In the genomic region with DNA sequence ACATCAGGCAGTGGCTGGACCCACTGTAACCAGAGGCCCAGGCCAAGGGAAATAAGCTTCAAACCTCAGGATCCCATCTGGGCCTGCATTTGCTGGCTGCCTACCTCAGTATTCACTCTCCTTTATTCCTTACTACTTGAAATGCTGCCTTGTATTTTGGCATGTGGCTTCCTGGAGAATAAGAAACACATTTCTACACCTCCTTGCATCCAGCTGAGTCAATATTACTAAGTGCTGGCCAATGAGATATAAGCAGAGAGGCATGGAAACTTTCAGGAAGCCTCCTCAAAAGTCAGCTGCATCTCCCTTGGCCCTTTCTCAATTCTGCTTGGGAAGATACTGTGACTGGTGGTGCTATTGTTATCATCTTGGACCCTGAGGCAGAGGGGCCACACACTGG, we compare ENCODE assay signal across 21 cellular contexts. TPM values are rescaled to one million over a fixed set of nuclear protein-coding genes. Genes with fewer than 3 reads are reported as not detected.
DNase-seq lines count a peak whose midpoint lies in the region; ATAC-seq and TF ChIP-seq lines count a peak whose summit lies in the region.
"Had no signal": no experiment of that assay in that cellular context is flagged by ENCODE, and none has a peak within 500 bp of the region (broad histone marks: within the 10 kb centered on the region; RNA-seq: fewer than 3 reads in every experiment).

No MANE protein-coding gene starts in this region.

- no peaks in the 10 kb centered on the region for H3K9me3 ChIP-seq in left ventricle myocardium inferior (replicated peaks)
- H3K9me3 ChIP-seq: BE2C had no signal

- peaks cover 22% of the 10 kb centered on the region for H3K4me1 Mint-ChIP-seq in dendritic cell treated with granulocyte-macrophage colony-stimulating factor and Interleukin-4, amounts not matched to agents 40 ng/mL and 50 ng/mL, for 4 days (ENCODE audit: low read depth)
- H3K4me1 Mint-ChIP-seq: GM23338 had no signal

- H3K4me3 ChIP-seq in fibroblast of mammary gland (ENCODE audit: control insufficient read depth, low read depth, low read length): no peak overlapping the region
- H3K4me3 ChIP-seq in foreskin fibroblast (ENCODE audit: low read depth in 1 of 2, low read length in 2 of 2): no peak overlapping the region
- no peak overlapping the region for H3K4me3 ChIP-seq in left ventricle myocardium inferior
- H3K4me3 ChIP-seq: GM12878, GM23338 had no signal

- TF ChIP-seq CTCF in fibroblast of mammary gland (conservative IDR thresholded peaks at IDR 0.05; ENCODE audit: control insufficient read depth, insufficient read depth, low read depth, low read length): no peak
- TF ChIP-seq CTCF in foreskin fibroblast (IDR thresholded peaks at IDR 0.05; ENCODE audit: low read depth, low read length): no peak
- TF ChIP-seq CTCF in left ventricle myocardium inferior (IDR thresholded peaks at IDR 0.05; ENCODE audit: borderline replicate concordance): no peak

- in situ Hi-C loops in G401 (cut with HindIII; ENCODE audit: low sequenced_read_pairs): no loop called here

- no peaks in the 10 kb centered on the region for H3K4me1 ChIP-seq in left ventricle myocardium inferior
- H3K4me1 ChIP-seq: BE2C had no signal

- H3K27ac Mint-ChIP-seq in dendritic cell treated with granulocyte-macrophage colony-stimulating factor and Interleukin-4, amounts not matched to agents 40 ng/mL and 50 ng/mL, for 4 days: peak overlapping the region; percentile 17
- H3K27ac Mint-ChIP-seq: CD4-positive, CD25-positive, alpha-beta regulatory T cell; CD8-positive, alpha-beta memory T cell; GM23338; HFFc6 had no signal

- no peak for ATAC-seq in GM18861 (IDR thresholded peaks at IDR 0.05; ENCODE audit: unreplicated experiment)
- ATAC-seq: GM12878, GM23338, HCT116 had no signal

- intact Hi-C loops in dendritic cell treated with granulocyte-macrophage colony-stimulating factor and Interleukin-4, amounts not matched to agents 40 ng/mL and 50 ng/mL, for 4 days (cut with micrococcal nuclease): no loop called here
- intact Hi-C loops in left ventricle myocardium inferior (cut with micrococcal nuclease): no loop called here

- no peaks in the 10 kb centered on the region for H3K27me3 Mint-ChIP-seq in dendritic cell treated with granulocyte-macrophage colony-stimulating factor and Interleukin-4, amounts not matched to agents 40 ng/mL and 50 ng/mL, for 4 days

- DNase-seq in GM03348 (ENCODE audit: low spot score) (peak; percentile 35), fibroblast of mammary gland (ENCODE audit: low read depth) (peak; percentile 63), foreskin fibroblast (peak; percentile 3 to 51), left ventricle myocardium inferior (no peak), G401 (ENCODE audit: low spot score) (no peak)
- DNase-seq: BE2C; C1 segment of cervical spinal cord; CD4-positive, CD25-positive, alpha-beta regulatory T cell; CD8-positive, alpha-beta memory T cell; COR-L47; DMS 273 treated with DMSO at 0.1 percent for 48 hours; DMS53; GF-D8; H7; HFFc6; KG1 had no signal

- no peaks in the 10 kb centered on the region for H3K36me3 ChIP-seq in left ventricle myocardium inferior
- H3K36me3 ChIP-seq: BE2C had no signal

- no peaks in the 10 kb centered on the region for H3K27me3 ChIP-seq in left ventricle myocardium inferior (ENCODE audit: low read depth)

- H3K36me3 Mint-ChIP-seq in dendritic cell treated with granulocyte-macrophage colony-stimulating factor and Interleukin-4, amounts not matched to agents 40 ng/mL and 50 ng/mL, for 4 days (ENCODE audit: low read depth): peaks cover 7% of the 10 kb centered on the region
- H3K36me3 Mint-ChIP-seq: CD4-positive, CD25-positive, alpha-beta regulatory T cell; CD8-positive, alpha-beta memory T cell had no signal

- H3K4me3 Mint-ChIP-seq in dendritic cell treated with granulocyte-macrophage colony-stimulating factor and Interleukin-4, amounts not matched to agents 40 ng/mL and 50 ng/mL, for 4 days: no peak overlapping the region
- H3K4me3 Mint-ChIP-seq: CD4-positive, CD25-positive, alpha-beta regulatory T cell; CD8-positive, alpha-beta memory T cell; GM23338; HFFc6 had no signal

- H3K27ac ChIP-seq in left ventricle myocardium inferior (replicated peaks): no peak overlapping the region

- H3K9me3 Mint-ChIP-seq in dendritic cell treated with granulocyte-macrophage colony-stimulating factor and Interleukin-4, amounts not matched to agents 40 ng/mL and 50 ng/mL, for 4 days: peaks cover 23% of the 10 kb centered on the region
- H3K9me3 Mint-ChIP-seq: CD8-positive, alpha-beta memory T cell; HFFc6 had no signal

RNA-seq across cellular contexts. Expression of a gene that starts 59.8 kb away (rescaled TPM):
- total RNA-seq in left ventricle myocardium inferior: 22.2 TPM
- total RNA-seq in G401 (2014; rRNA removed; shearing (Covaris generic)): 14.3 and 34.0 TPM in 2 replicates

Comparison
In these comparisons a context has a peak if more than half of its experiments do, and no peak if none do; other contexts are left out.
1. DNase-seq: peak in GM03348 (single experiment), fibroblast of mammary gland (single experiment) and foreskin fibroblast (2 of 2); none in left ventricle myocardium inferior (single experiment) and G401 (single experiment).